8 cellular contexts compared by ENCODE assay signal in genomic region chr10:44801383-44802327, GRCh38.
DNase-seq lines count a peak whose midpoint lies in the region; ATAC-seq and TF ChIP-seq lines count a peak whose summit lies in the region.

No MANE protein-coding gene starts in this region.

- ATAC-seq in HG02884 (IDR thresholded peaks at IDR 0.05; ENCODE audit: unreplicated experiment): no peak

- H3K4me1 Mint-ChIP-seq in endodermal cell (peaks cover 7% of the 10 kb centered on the region), type B pancreatic cell (ENCODE audit: unreplicated experiment) (peaks cover 17% of the 10 kb centered on the region)
- no peaks in the 10 kb centered on the region for H3K4me1 Mint-ChIP-seq in activated CD4-positive, alpha-beta T cell treated with anti-CD3 and anti-CD28 coated beads, Interleukin-2, amount 10 ng/mL, durations not matched to agents 24 days and 14 days

- H3K27me3 Mint-ChIP-seq in endodermal cell (ENCODE audit: insufficient read depth) (peaks cover 4% of the 10 kb centered on the region), type B pancreatic cell (peaks cover 14% of the 10 kb centered on the region)
- H3K27me3 Mint-ChIP-seq in activated CD4-positive, alpha-beta T cell treated with anti-CD3 and anti-CD28 coated beads, Interleukin-2, amount 10 ng/mL, durations not matched to agents 24 days and 14 days: peaks cover 20% of the 10 kb centered on the region

- WGBS in endodermal cell (ENCODE audit: insufficient coverage in 1 of 2, insufficient read length in 1 of 2), 2 experiments: 90 to 95% methylated on average over 3 to 6 of the region's 6 CpGs

- H3K4me3 Mint-ChIP-seq in endodermal cell (no peak overlapping the region), type B pancreatic cell (no peak overlapping the region)
- H3K4me3 Mint-ChIP-seq in activated CD4-positive, alpha-beta T cell treated with anti-CD3 and anti-CD28 coated beads, Interleukin-2, amount 10 ng/mL, durations not matched to agents 24 days and 14 days: no peak overlapping the region

- no peaks in the 10 kb centered on the region for H3K4me1 ChIP-seq in endodermal cell (ENCODE audit: control insufficient read depth, insufficient read depth, low read length)

- no peak overlapping the region for H3K9ac ChIP-seq in endodermal cell (ENCODE audit: extremely low read depth, low read length, poor library complexity, severe bottlenecking)

- no peak overlapping the region for H3K27ac ChIP-seq in endodermal cell (ENCODE audit: low read depth, low read length)

- H3K9me3 Mint-ChIP-seq in endodermal cell: no peaks in the 10 kb centered on the region
- no peaks in the 10 kb centered on the region for H3K9me3 Mint-ChIP-seq in activated CD4-positive, alpha-beta T cell treated with anti-CD3 and anti-CD28 coated beads, Interleukin-2, amount 10 ng/mL, durations not matched to agents 24 days and 14 days
- no peaks in the 10 kb centered on the region for H3K9me3 Mint-ChIP-seq in type B pancreatic cell

- TF ChIP-seq CTCF in endodermal cell (conservative IDR thresholded peaks at IDR 0.05) (no peak), type B pancreatic cell (conservative IDR thresholded peaks at IDR 0.05) (no peak)

- H3K4me3 ChIP-seq in endodermal cell (ENCODE audit: low read length): no peak overlapping the region

- H3K36me3 Mint-ChIP-seq in endodermal cell (ENCODE audit: low read depth): no peaks in the 10 kb centered on the region
- H3K36me3 Mint-ChIP-seq in activated CD4-positive, alpha-beta T cell treated with anti-CD3 and anti-CD28 coated beads, Interleukin-2, amount 10 ng/mL, durations not matched to agents 24 days and 14 days (ENCODE audit: low read depth): no peaks in the 10 kb centered on the region
- H3K36me3 Mint-ChIP-seq in type B pancreatic cell: no peaks in the 10 kb centered on the region

- no peaks in the 10 kb centered on the region for H3K9me3 ChIP-seq in endodermal cell (ENCODE audit: control insufficient read depth, low read length)

- no peak overlapping the region for H3K27ac Mint-ChIP-seq in endodermal cell
- no peak overlapping the region for H3K27ac Mint-ChIP-seq in activated CD4-positive, alpha-beta T cell treated with anti-CD3 and anti-CD28 coated beads, Interleukin-2, amount 10 ng/mL, durations not matched to agents 24 days and 14 days
- no peak overlapping the region for H3K27ac Mint-ChIP-seq in type B pancreatic cell

- H3K27me3 ChIP-seq in endodermal cell (ENCODE audit: control insufficient read depth, insufficient read depth, low read length, poor library complexity, severe bottlenecking): no peaks in the 10 kb centered on the region

- DNase-seq in DMS153 (lab: John Stamatoyannopoulos, UW): peak; percentile 95
- peak; percentile 17 for DNase-seq in NCI-H345 treated with DMSO at 0.1 percent for 48 hours (lab: John Stamatoyannopoulos, UW; ENCODE audit: unreplicated experiment)
- peak; percentile 43 to 68 for DNase-seq in dermis microvascular lymphatic vessel endothelial cell (ENCODE audit: low read depth in 2 of 2)
- peak; percentile 94 for DNase-seq in mucosa of gallbladder (ENCODE audit: low spot score)
- no peak for DNase-seq in endodermal cell
- no peak for DNase-seq in activated CD4-positive, alpha-beta T cell treated with anti-CD3 and anti-CD28 coated beads, Interleukin-2, amount 10 ng/mL, durations not matched to agents 24 days and 14 days
- no peak for DNase-seq in type B pancreatic cell (ENCODE audit: extremely low spot score, unreplicated experiment)

- no peaks in the 10 kb centered on the region for H3K36me3 ChIP-seq in endodermal cell (ENCODE audit: control insufficient read depth, insufficient read depth, low read length)

- intact Hi-C loops in activated CD4-positive, alpha-beta T cell treated with anti-CD3 and anti-CD28 coated beads, Interleukin-2, amount 10 ng/mL, durations not matched to agents 24 days and 14 days (cut with micrococcal nuclease): no loop called here

Comparison
In these comparisons a context has a peak if more than half of its experiments do, and no peak if none do; other contexts are left out.
1. DNase-seq: peak in DMS153 (single experiment), NCI-H345 treated with DMSO at 0.1 percent for 48 hours (single experiment), dermis microvascular lymphatic vessel endothelial cell (2 of 2) and mucosa of gallbladder (single experiment); none in endodermal cell (single experiment), activated CD4-positive, alpha-beta T cell treated with anti-CD3 and anti-CD28 coated beads, Interleukin-2, amount 10 ng/mL, durations not matched to agents 24 days and 14 days (single experiment) and type B pancreatic cell (single experiment).